Comparison of ENCODE assay signal across 18 cellular contexts in genomic region chr5:176528301-176528700, GRCh38. TPM values are rescaled to one million over a fixed set of nuclear protein-coding genes. Genes with fewer than 3 reads are reported as not detected.
DNase-seq lines count a peak whose midpoint lies in the region; ATAC-seq and TF ChIP-seq lines count a peak whose summit lies in the region.
"Had no signal": no experiment of that assay in that cellular context is flagged by ENCODE, and none has a peak within 500 bp of the region (broad histone marks: within the 10 kb centered on the region; RNA-seq: fewer than 3 reads in every experiment).

No MANE protein-coding gene starts in this region.

- no peak for ATAC-seq in central memory CD8-positive, alpha-beta T cell (replicated peaks; ENCODE audit: extremely low read depth, poor library complexity, severe bottlenecking)
- ATAC-seq in GM19397 (IDR thresholded peaks at IDR 0.05; ENCODE audit: unreplicated experiment), result no peak
- ATAC-seq: activated T-cell treated with anti-CD3 and anti-CD28 coated beads, Interleukin-2, amount 50 U/mL, for 72 hours had no signal

- H3K27me3 Mint-ChIP-seq in activated CD4-positive, alpha-beta T cell treated with anti-CD3 and anti-CD28 coated beads, Interleukin-2, amount 10 ng/mL, durations not matched to agents 7 days and 5 days, result no peaks in the 10 kb centered on the region
- H3K27me3 Mint-ChIP-seq in central memory CD8-positive, alpha-beta T cell, result no peaks in the 10 kb centered on the region
- peaks cover 0 to 3% (median 0%) of the 10 kb centered on the region in 3 donors for H3K27me3 Mint-ChIP-seq in CD14-positive monocyte (ENCODE audit: low read depth in 3 of 3)

- no peak for TF ChIP-seq CTCF in GM13977 (IDR thresholded peaks at IDR 0.05; ENCODE audit: extremely low read depth, insufficient read depth, missing control alignments)
- no peak for TF ChIP-seq CTCF in CD14-positive monocyte (IDR thresholded peaks at IDR 0.05)

- peak overlapping the region; percentile 36 for H3K27ac Mint-ChIP-seq in activated CD4-positive, alpha-beta T cell treated with anti-CD3 and anti-CD28 coated beads, Interleukin-2, amount 10 ng/mL, durations not matched to agents 7 days and 5 days
- no peak overlapping the region for H3K27ac Mint-ChIP-seq in central memory CD8-positive, alpha-beta T cell (ENCODE audit: low read depth)
- H3K27ac Mint-ChIP-seq in CD14-positive monocyte, result peak overlapping the region in 1 of 7 donors; percentile 60
- H3K27ac Mint-ChIP-seq: activated T-cell treated with anti-CD3 and anti-CD28 coated beads, Interleukin-2, amount 50 U/mL, for 72 hours; HFFc6 had no signal

- POLR2A ChIA-PET in activated CD4-positive, alpha-beta T cell treated with anti-CD3 and anti-CD28 coated beads, Interleukin-2, amount 10 ng/mL, durations not matched to agents 7 days and 5 days (lab: Charles Lee), result no interaction called here

- H3K4me3 Mint-ChIP-seq in activated CD4-positive, alpha-beta T cell treated with anti-CD3 and anti-CD28 coated beads, Interleukin-2, amount 10 ng/mL, durations not matched to agents 7 days and 5 days, result no peak overlapping the region
- H3K4me3 Mint-ChIP-seq in central memory CD8-positive, alpha-beta T cell, result peak overlapping the region; percentile 11
- H3K4me3 Mint-ChIP-seq in CD14-positive monocyte, result no peak overlapping the region
- H3K4me3 Mint-ChIP-seq: activated T-cell treated with anti-CD3 and anti-CD28 coated beads, Interleukin-2, amount 50 U/mL, for 72 hours; HFFc6 had no signal

- peaks cover 48% of the 10 kb centered on the region for H3K36me3 Mint-ChIP-seq in activated CD4-positive, alpha-beta T cell treated with anti-CD3 and anti-CD28 coated beads, Interleukin-2, amount 10 ng/mL, durations not matched to agents 7 days and 5 days (ENCODE audit: low read depth)
- H3K36me3 Mint-ChIP-seq in central memory CD8-positive, alpha-beta T cell (ENCODE audit: insufficient read depth), result peaks cover 46% of the 10 kb centered on the region
- peaks cover 32 to 47% of the 10 kb centered on the region in 2 donors for H3K36me3 Mint-ChIP-seq in CD14-positive monocyte

- in situ Hi-C loops in GM13977 (cut with MboI; ENCODE audit: low pct_unique_long_range_greater_than_20kb, low sequenced_read_pairs, unreplicated experiment), result no loop called here

- DNase-seq in activated CD4-positive, alpha-beta T cell treated with anti-CD3 and anti-CD28 coated beads, Interleukin-2, amount 10 ng/mL, durations not matched to agents 7 days and 5 days, result no peak
- no peak for DNase-seq in activated CD4-positive, alpha-beta T cell treated with anti-CD3 and anti-CD28 coated beads, Interleukin-2, amount 50 U/mL, for 1 hour
- DNase-seq in GM13977 (ENCODE audit: low spot score) (peak; percentile 36), posterior vena cava (ENCODE audit: low spot score) (peak; percentile 49), NCI-H1694 (lab: John Stamatoyannopoulos, UW) (no peak), CD14-positive monocyte (ENCODE audit: low spot score) (no peak)
- no peak for DNase-seq in central memory CD8-positive, alpha-beta T cell (ENCODE audit: low spot score in 2 of 2)
- DNase-seq: ACHN; activated CD4-positive, alpha-beta T cell treated with anti-CD3 and anti-CD28 coated beads for 1 hour; activated T-cell treated with anti-CD3 and anti-CD28 coated beads, Interleukin-2, amount 50 U/mL, for 72 hours; HFFc6; NCI-H1048; small intestine; stimulated activated naive CD4-positive, alpha-beta T cell had no signal

- CTCF ChIA-PET in activated CD4-positive, alpha-beta T cell treated with anti-CD3 and anti-CD28 coated beads, Interleukin-2, amount 10 ng/mL, durations not matched to agents 7 days and 5 days (lab: Charles Lee), result interaction anchor here (1.4 kb wide), 1 partner anchor 11 kb away, joined by 3 read pairs; no protein-coding TSS in a partner anchor

- no peaks in the 10 kb centered on the region for H3K9me3 Mint-ChIP-seq in activated CD4-positive, alpha-beta T cell treated with anti-CD3 and anti-CD28 coated beads, Interleukin-2, amount 10 ng/mL, durations not matched to agents 7 days and 5 days
- no peaks in the 10 kb centered on the region for H3K9me3 Mint-ChIP-seq in central memory CD8-positive, alpha-beta T cell
- H3K9me3 Mint-ChIP-seq in CD14-positive monocyte, result no peaks in the 10 kb centered on the region
- H3K9me3 Mint-ChIP-seq: activated T-cell treated with anti-CD3 and anti-CD28 coated beads, Interleukin-2, amount 50 U/mL, for 72 hours; HFFc6 had no signal

- intact Hi-C loops in posterior vena cava (cut with DNase I) (no loop called here), CD14-positive monocyte (cut with micrococcal nuclease) (no loop called here)

- peaks cover 39% of the 10 kb centered on the region for H3K4me1 Mint-ChIP-seq in activated CD4-positive, alpha-beta T cell treated with anti-CD3 and anti-CD28 coated beads, Interleukin-2, amount 10 ng/mL, durations not matched to agents 7 days and 5 days
- H3K4me1 Mint-ChIP-seq in central memory CD8-positive, alpha-beta T cell, result peaks cover 25% of the 10 kb centered on the region
- H3K4me1 Mint-ChIP-seq in CD14-positive monocyte, result peaks cover 35% of the 10 kb centered on the region

RNA-seq across cellular contexts. Expression of gene RNF44, which starts 8.9 kb away (rescaled TPM):
- total RNA-seq in activated CD4-positive, alpha-beta T cell treated with anti-CD3 and anti-CD28 coated beads, Interleukin-2, amount 10 ng/mL, durations not matched to agents 7 days and 5 days, result 100 to 1,000 TPM; 137 TPM
- 10 to 100 TPM; 16.2 to 16.6 TPM for total RNA-seq in posterior vena cava
- polyA plus RNA-seq in CD14-positive monocyte, result 1 to 10 TPM; 1.9 to 3.1 TPM

RNA-seq across cellular contexts. Expression of gene CDHR2, which starts 20.8 kb away (rescaled TPM):
- total RNA-seq in activated CD4-positive, alpha-beta T cell treated with anti-CD3 and anti-CD28 coated beads, Interleukin-2, amount 10 ng/mL, durations not matched to agents 7 days and 5 days, result 1 to 10 TPM; 1.3 to 2.4 TPM
- total RNA-seq in posterior vena cava, result under 1 TPM in 1 of 2 donors, not detected in 1; 0.14 TPM
- polyA plus RNA-seq in CD14-positive monocyte, result not detected
- total RNA-seq: ascending aorta, HFFc6, omental fat pad, ureter had no signal

Comparison
In these comparisons a context has a peak if more than half of its experiments do, and no peak if none do; other contexts are left out.
1. DNase-seq: peak in GM13977 (single experiment) and posterior vena cava (single experiment); none in activated CD4-positive, alpha-beta T cell treated with anti-CD3 and anti-CD28 coated beads, Interleukin-2, amount 10 ng/mL, durations not matched to agents 7 days and 5 days (single experiment), activated CD4-positive, alpha-beta T cell treated with anti-CD3 and anti-CD28 coated beads, Interleukin-2, amount 50 U/mL, for 1 hour (single experiment), central memory CD8-positive, alpha-beta T cell (0 of 2), NCI-H1694 (single experiment) and CD14-positive monocyte (single experiment).
2. RNA of gene RNF44, which starts 8.9 kb away (total RNA-seq): 137 TPM in activated CD4-positive, alpha-beta T cell treated with anti-CD3 and anti-CD28 coated beads, Interleukin-2, amount 10 ng/mL, durations not matched to agents 7 days and 5 days; 16.2 to 16.6 TPM in posterior vena cava; every median in the first group is over 4 times any median in the second.